ENCODE assay signal across 8 cellular contexts in genomic region chr3:15269091-15269989, GRCh38.
A peak's percentile ranks its signal among the peaks of the same experiment; 100 is the strongest.
DNase-seq lines count a peak whose midpoint lies in the region; ATAC-seq, FAIRE-seq and TF ChIP-seq lines count a peak whose summit lies in the region.

No MANE protein-coding gene starts in this region.

- peak in 1 of 12 donors; percentile 8 for TF ChIP-seq CTCF in heart left ventricle (IDR thresholded peaks at IDR 0.05)

- H3K4me3 ChIP-seq in heart left ventricle (peak overlapping the region in 6 of 12 donors; percentile 6 to 27 (median 16)), urinary bladder (ENCODE audit: low read depth, low read length) (no peak overlapping the region)

- WGBS in heart left ventricle, 4 donors = 61 to 82% (median 64%) methylated on average over 13 to 29 of the region's 29 CpGs
- 75% methylated on average over 29 of the region's 29 CpGs for WGBS in urinary bladder

- H3K4me1 ChIP-seq in heart left ventricle (peaks cover 0 to 68% (median 19%) of the 10 kb centered on the region in 12 donors), urinary bladder (ENCODE audit: insufficient read depth) (no peaks in the 10 kb centered on the region)

- H3K36me3 Mint-ChIP-seq in activated naive CD8-positive, alpha-beta T cell treated with anti-CD3 and anti-CD28 coated beads, Interleukin-2, amount 10 ng/mL, durations not matched to agents 7 days and 5 days = peaks cover 8% of the 10 kb centered on the region

- no peaks in the 10 kb centered on the region for H3K9me3 ChIP-seq in heart left ventricle

- intact Hi-C loops in heart left ventricle (cut with DNase I) = loop anchor here in 9 of 10 donors (1.0 to 10.0 kb wide), 11 partner anchors 61 to 288 kb away; partner anchors contain the start of gene SH3BP5 (in 4 of the 9)

- FAIRE-seq in GM18507 (lab: Jason Lieb, UNC) = peak; percentile 73
- no peak for FAIRE-seq in GM12892 (lab: Jason Lieb, UNC)

- H3K36me3 ChIP-seq in heart left ventricle (peaks cover 0 to 14% (median 0%) of the 10 kb centered on the region in 9 donors), urinary bladder (ENCODE audit: insufficient read depth) (no peaks in the 10 kb centered on the region)

- peak; percentile 62 for DNase-seq in GM18507 (ENCODE audit: extremely low spot score, insufficient read length, low read depth)
- DNase-seq in SW480 (ENCODE audit: low spot score) = peak; percentile 88
- DNase-seq in activated naive CD8-positive, alpha-beta T cell treated with anti-CD3 and anti-CD28 coated beads, Interleukin-2, amount 10 ng/mL, durations not matched to agents 7 days and 5 days = peak; percentile 70
- DNase-seq in heart left ventricle = peak; percentile 86 to 92 (median 89)
- DNase-seq in renal cortical epithelial cell (ENCODE audit: low read depth) = peak; percentile 85
- no peak for DNase-seq in GM12892 (ENCODE audit: insufficient read length)

- peaks cover 46% of the 10 kb centered on the region for H3K4me1 Mint-ChIP-seq in activated naive CD8-positive, alpha-beta T cell treated with anti-CD3 and anti-CD28 coated beads, Interleukin-2, amount 10 ng/mL, durations not matched to agents 7 days and 5 days

- POLR2A ChIA-PET in activated naive CD8-positive, alpha-beta T cell treated with anti-CD3 and anti-CD28 coated beads, Interleukin-2, amount 10 ng/mL, durations not matched to agents 7 days and 5 days (lab: Charles Lee) = interaction anchor here (1.4 to 1.6 kb wide), 2 partner anchors 108 to 288 kb away, joined by 3 to 5 read pairs; no protein-coding TSS in a partner anchor

- H3K27me3 ChIP-seq in heart left ventricle = no peaks in the 10 kb centered on the region

- H3K27ac ChIP-seq in heart left ventricle (peak overlapping the region in 8 of 12 donors; percentile 44 to 79 (median 60)), urinary bladder (ENCODE audit: low read depth) (peak overlapping the region; percentile 51)

- peak overlapping the region; percentile 36 for H3K27ac Mint-ChIP-seq in activated naive CD8-positive, alpha-beta T cell treated with anti-CD3 and anti-CD28 coated beads, Interleukin-2, amount 10 ng/mL, durations not matched to agents 7 days and 5 days

- H3K9me3 Mint-ChIP-seq in activated naive CD8-positive, alpha-beta T cell treated with anti-CD3 and anti-CD28 coated beads, Interleukin-2, amount 10 ng/mL, durations not matched to agents 7 days and 5 days = no peaks in the 10 kb centered on the region

- H3K27me3 Mint-ChIP-seq in activated naive CD8-positive, alpha-beta T cell treated with anti-CD3 and anti-CD28 coated beads, Interleukin-2, amount 10 ng/mL, durations not matched to agents 7 days and 5 days = peaks cover 3% of the 10 kb centered on the region

- H3K4me3 Mint-ChIP-seq in activated naive CD8-positive, alpha-beta T cell treated with anti-CD3 and anti-CD28 coated beads, Interleukin-2, amount 10 ng/mL, durations not matched to agents 7 days and 5 days = peak overlapping the region; percentile 32

- peak in 1 of 2 donors; percentile 33 for TF ChIP-seq POLR2A in heart left ventricle (IDR thresholded peaks at IDR 0.05)
- no peak for TF ChIP-seq POLR2A in GM12892 (IDR thresholded peaks at IDR 0.05; ENCODE audit: low read depth, low read length)

- ATAC-seq in HG03175 (IDR thresholded peaks at IDR 0.05; ENCODE audit: unreplicated experiment) (peak; percentile 76), heart left ventricle (peak; percentile 33 to 89 (median 84))
- ATAC-seq in activated naive CD8-positive, alpha-beta T cell treated with anti-CD3 and anti-CD28 coated beads, Interleukin-2, amount 10 ng/mL, durations not matched to agents 7 days and 5 days (ENCODE audit: low read depth) = peak; percentile 59
